1 cellular context compared by ENCODE assay signal in the genomic region with DNA sequence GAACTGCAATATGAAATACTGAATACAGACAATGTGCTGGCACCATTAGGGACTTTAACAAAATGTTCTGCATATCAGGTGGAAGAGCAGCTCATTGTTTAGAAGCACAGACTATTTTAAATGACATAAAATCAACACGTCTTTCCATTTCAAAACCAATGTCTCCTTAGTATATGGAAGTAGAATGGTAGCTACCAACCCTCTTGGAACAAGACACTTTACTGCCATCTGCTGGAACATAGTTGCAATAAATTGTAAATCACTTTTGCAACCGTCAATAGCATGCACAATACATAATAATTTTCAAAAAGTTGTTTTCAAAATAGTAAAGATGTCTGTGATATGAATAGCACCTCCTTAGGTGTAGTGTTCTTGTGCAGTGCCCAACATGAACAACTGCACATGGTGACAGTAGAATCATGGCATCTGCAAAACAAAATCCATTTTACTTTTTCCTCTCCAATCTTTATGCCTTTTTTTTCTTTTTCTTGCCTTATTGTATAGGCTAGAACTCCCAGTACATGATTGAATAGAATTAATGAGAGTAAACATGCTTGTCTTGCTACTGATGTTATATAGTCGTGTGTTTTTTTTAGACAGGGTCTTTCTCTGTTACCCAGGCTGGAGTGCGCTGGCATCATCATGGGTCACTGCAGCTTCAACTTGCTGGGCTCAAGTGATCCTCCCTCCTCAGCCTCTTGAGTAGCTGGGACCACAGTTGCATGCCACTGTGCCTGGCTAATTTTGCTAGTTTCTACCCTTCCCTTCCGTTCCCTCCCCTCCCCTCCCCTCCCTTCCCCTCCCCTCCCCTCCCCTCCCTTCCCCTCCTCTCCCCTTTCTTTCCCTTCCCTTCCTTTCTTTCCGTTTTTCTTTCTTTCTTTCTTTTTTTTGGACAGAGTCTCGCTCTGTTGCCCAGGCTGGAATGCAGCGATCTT.
TF ChIP-seq lines count a peak whose summit lies in the region.

No MANE protein-coding gene starts in this region.

TF ChIP-seq in liver, 16 proteins besides CTCF, POLR2A, EP300 and RAD21 (continued from another document):
- TF ChIP-seq HNF4A (conservative IDR thresholded peaks at IDR 0.05), result no peak
- TF ChIP-seq EGR1 (IDR thresholded peaks at IDR 0.05; ENCODE audit: low read depth in 2 of 2), result no peak
- TF ChIP-seq TAF1 (conservative IDR thresholded peaks at IDR 0.05), result no peak
- TF ChIP-seq JUND (IDR thresholded peaks at IDR 0.05), result no peak
- no peak for TF ChIP-seq FOXA2 (IDR thresholded peaks at IDR 0.05)
- no peak for TF ChIP-seq HNF4G (IDR thresholded peaks at IDR 0.05)
- no peak for TF ChIP-seq ATF3 (IDR thresholded peaks at IDR 0.05)
- TF ChIP-seq, protein P1, sequence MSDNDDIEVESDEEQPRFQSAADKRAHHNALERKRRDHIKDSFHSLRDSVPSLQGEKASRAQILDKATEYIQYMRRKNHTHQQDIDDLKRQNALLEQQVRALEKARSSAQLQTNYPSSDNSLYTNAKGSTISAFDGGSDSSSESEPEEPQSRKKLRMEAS (IDR thresholded peaks at IDR 0.05), result no peak
- TF ChIP-seq RXRA (IDR thresholded peaks at IDR 0.05), result no peak
- TF ChIP-seq NR2F2 (IDR thresholded peaks at IDR 0.05), result no peak
- TF ChIP-seq SP1 (IDR thresholded peaks at IDR 0.05), result no peak
